13 cellular contexts compared by ENCODE assay signal in genomic region chr10:11260-11659, GRCh38. TPM values are rescaled to one million over a fixed set of nuclear protein-coding genes. Genes with fewer than 3 reads are reported as not detected.
DNase-seq lines count a peak whose midpoint lies in the region; ATAC-seq, FAIRE-seq and TF ChIP-seq lines count a peak whose summit lies in the region.
"Not testable (repeated sequence)": the region's sequence is repeated elsewhere in the genome, so short reads cannot be mapped to it uniquely, and the experiment has no call there.
"Had no signal": no experiment of that assay in that cellular context is flagged by ENCODE, and none has a peak within 500 bp of the region (broad histone marks: within the 10 kb centered on the region; RNA-seq: fewer than 3 reads in every experiment).

No MANE protein-coding gene starts in this region.

- H3K27me3 Mint-ChIP-seq in activated T-helper 17 cell treated with anti-CD3 and anti-CD28 coated beads, Interleukin-2, amount 50 U/mL, for 72 hours, result not testable (repeated sequence)

- WGBS in pancreas, 2 donors, result 50 to 67% methylated on average over 15 to 19 of the region's 33 CpGs

- not testable (repeated sequence) for H3K36me3 Mint-ChIP-seq in activated T-helper 17 cell treated with anti-CD3 and anti-CD28 coated beads, Interleukin-2, amount 50 U/mL, for 72 hours (ENCODE audit: low read depth)

- H3K27me3 ChIP-seq in RWPE2 (ENCODE audit: insufficient read depth, poor library complexity, severe bottlenecking); left lung; pancreas: not testable (repeated sequence)

- H3K4me1 Mint-ChIP-seq in activated T-helper 17 cell treated with anti-CD3 and anti-CD28 coated beads, Interleukin-2, amount 50 U/mL, for 72 hours, result not testable (repeated sequence)

- not testable (repeated sequence) for H3K4me1 ChIP-seq in RWPE2 (ENCODE audit: insufficient read depth, poor library complexity, severe bottlenecking); left lung; pancreas

- 0 out of 2 replicates have a peak, but pooled peaks have one; percentile 3 for TF ChIP-seq CTCF in GM12874 (IDR thresholded peaks at IDR 0.05; ENCODE audit: insufficient read depth, low read depth, low read length)
- TF ChIP-seq CTCF in RWPE2 (IDR thresholded peaks at IDR 0.05; ENCODE audit: poor library complexity, severe bottlenecking); left lung (IDR thresholded peaks at IDR 0.05); pancreas (IDR thresholded peaks at IDR 0.05): not testable (repeated sequence)
- TF ChIP-seq CTCF in epithelial cell of proximal tubule (conservative IDR thresholded peaks at IDR 0.05; ENCODE audit: low read depth, low read length), result peak; percentile 6

- not testable (repeated sequence) for H3K36me3 ChIP-seq in RWPE2 (ENCODE audit: low read depth); left lung; pancreas

- H3K27ac Mint-ChIP-seq in activated T-helper 17 cell treated with anti-CD3 and anti-CD28 coated beads, Interleukin-2, amount 50 U/mL, for 72 hours, result not testable (repeated sequence)

- H3K4me3 ChIP-seq in RWPE2 (ENCODE audit: severe bottlenecking); epithelial cell of proximal tubule (ENCODE audit: low read depth, low read length); left lung; pancreas: not testable (repeated sequence)

- ATAC-seq in RWPE2 (ENCODE audit: low read depth) (peak; percentile 75), left lung (peak; percentile 27), pancreas (peak in 2 of 4 donors; percentile 38 to 40)
- ATAC-seq in activated T-helper 17 cell treated with anti-CD3 and anti-CD28 coated beads, Interleukin-2, amount 50 U/mL, for 72 hours (replicated peaks), result peak; percentile 31

- H3K27ac ChIP-seq in RWPE2 (ENCODE audit: poor library complexity, severe bottlenecking); left lung; pancreas: not testable (repeated sequence)

- DNase-seq in RWPE2 (ENCODE audit: low spot score); epithelial cell of proximal tubule (ENCODE audit: low read depth): not testable (repeated sequence)
- DNase-seq in activated CD4-positive, alpha-beta T cell treated with anti-CD3 and anti-CD28 coated beads, Interleukin-2, amount 50 U/mL, for 1 hour, result peak; percentile 5
- DNase-seq in left lung, result peak in 1 of 2 donors; percentile 55
- peak in 4 of 6 donors; percentile 16 to 72 (median 62) for DNase-seq in pancreas
- DNase-seq in stimulated activated CD8-positive, alpha-beta memory T cell treated with anti-CD3 and anti-CD28 coated beads, Interleukin-4, amount 100 ng/mL, for 24 hours (ENCODE audit: low read depth), result peak; percentile 4

- H3K9me3 Mint-ChIP-seq in activated T-helper 17 cell treated with anti-CD3 and anti-CD28 coated beads, Interleukin-2, amount 50 U/mL, for 72 hours, result not testable (repeated sequence)

- FAIRE-seq in pancreas (lab: Jason Lieb, UNC), result not testable (repeated sequence)

- H3K9me3 ChIP-seq in RWPE2 (ENCODE audit: severe bottlenecking); left lung; pancreas: not testable (repeated sequence)

- H3K4me3 Mint-ChIP-seq in activated T-helper 17 cell treated with anti-CD3 and anti-CD28 coated beads, Interleukin-2, amount 50 U/mL, for 72 hours, result not testable (repeated sequence)

- intact Hi-C loops in left lung (cut with DNase I); pancreas (cut with DNase I): not testable (repeated sequence)

RNA-seq across cellular contexts. Expression of gene TUBB8, which starts 37.8 kb away (rescaled TPM):
- total RNA-seq in activated T-helper 17 cell treated with anti-CD3 and anti-CD28 coated beads, Interleukin-2, amount 50 U/mL, for 72 hours, result not detected
- 0.29 and 2.1 TPM in 2 replicates for total RNA-seq in epithelial cell of proximal tubule
- total RNA-seq in left lung, result under 1 TPM in 1 of 2 donors, not detected in 1; 0.26 TPM
- total RNA-seq in pancreas, result under 1 TPM in 1 of 6 donors, not detected in 5; 0.09 TPM
- under 1 TPM; 0.16 to 0.46 TPM for polyA plus RNA-seq in pancreas
- total RNA-seq: activated T-helper 1 cell treated with anti-CD3 and anti-CD28 coated beads, Interleukin-12 subunit alpha, Interleukin-12 subunit beta, Interleukin-2, Interleukin-4 antibody, amounts not matched to agents 30 ng/mL and 10 ng/mL and 1 ng/mL, durations not matched to agents 14 hours and 24 hours and 36 hours; cerebellum; gastrocnemius medialis; T-helper 1 cell treated with Interleukin-12 subunit alpha and Interleukin-12 subunit beta and Interleukin-4 antibody, amounts not matched to agents 30 ng/mL and 1 ng/mL, for 36 hours; uterus had no signal
